11 cellular contexts compared by ENCODE assay signal in genomic region chr1:215081566-215082531, GRCh38. TPM values are rescaled to one million over a fixed set of nuclear protein-coding genes. Genes with fewer than 3 reads are reported as not detected.
DNase-seq lines count a peak whose midpoint lies in the region; ATAC-seq, FAIRE-seq and TF ChIP-seq lines count a peak whose summit lies in the region.
"Had no signal": no experiment of that assay in that cellular context is flagged by ENCODE, and none has a peak within 500 bp of the region (broad histone marks: within the 10 kb centered on the region; RNA-seq: fewer than 3 reads in every experiment).

No MANE protein-coding gene starts in this region.

- peaks cover 18% of the 10 kb centered on the region for H3K23me2 ChIP-seq in H9 (ENCODE audit: insufficient read length, low read depth, low read length, poor library complexity, severe bottlenecking)

- peak overlapping the region; percentile 64 for H3K4me3 ChIP-seq in astrocyte (ENCODE audit: insufficient read depth, low read depth, low read length)
- H3K4me3 ChIP-seq in iPS DF 6.9 (ENCODE audit: low read length): peak overlapping the region; percentile 82; the same call in 1 of the 2 replicates
- H3K4me3 ChIP-seq in gastrocnemius medialis: peak overlapping the region; percentile 36 to 53 (median 43)
- no peak overlapping the region for H3K4me3 ChIP-seq in MM.1S (ENCODE audit: low read length)

- H3K4me2 ChIP-seq in H9 (ENCODE audit: insufficient read depth, insufficient read length, low read length) (peak overlapping the region; percentile 77), astrocyte (ENCODE audit: low read length) (peak overlapping the region; percentile 98), MM.1S (ENCODE audit: low read depth, low read length) (no peak overlapping the region)

- ATAC-seq in gastrocnemius medialis (no peak), GM21717 (IDR thresholded peaks at IDR 0.05; ENCODE audit: unreplicated experiment) (no peak), GM21515 (IDR thresholded peaks at IDR 0.05; ENCODE audit: unreplicated experiment) (no peak)

- no peaks in the 10 kb centered on the region for H3F3A ChIP-seq in MM.1S (ENCODE audit: insufficient read depth, low read length)

- H3K27ac ChIP-seq in H9 (ENCODE audit: insufficient read length, low read depth, low read length) (no peak overlapping the region), astrocyte (ENCODE audit: low read depth, low read length) (no peak overlapping the region), iPS DF 6.9 (ENCODE audit: low read length) (no peak overlapping the region), gastrocnemius medialis (no peak overlapping the region), MM.1S (ENCODE audit: low read length) (no peak overlapping the region)

- no peaks in the 10 kb centered on the region for H3K79me1 ChIP-seq in H9 (ENCODE audit: insufficient read depth, low read depth, low read length, poor library complexity, severe bottlenecking)

- H3K18ac ChIP-seq in H9 (ENCODE audit: insufficient read length, low read depth, low read length): no peak overlapping the region

- H3K4me3 Mint-ChIP-seq in H9: peak overlapping the region; percentile 71 to 89
- peak overlapping the region; percentile 82 for H3K4me3 Mint-ChIP-seq in astrocyte (ENCODE audit: unreplicated experiment)

- no peak overlapping the region for H2AK5ac ChIP-seq in H9 (ENCODE audit: insufficient read length, low read length)

- H2BK12ac ChIP-seq in H9 (ENCODE audit: insufficient read length, low read depth, low read length): no peak overlapping the region

- H3K27me3 Mint-ChIP-seq in H9 (ENCODE audit: low read depth) (peaks cover 96% of the 10 kb centered on the region), astrocyte (ENCODE audit: low read depth, unreplicated experiment) (peaks cover 68% of the 10 kb centered on the region)

- H3K9me3 Mint-ChIP-seq in H9: no peaks in the 10 kb centered on the region; a peak in 1 of 5 replicates
- H3K9me3 Mint-ChIP-seq in astrocyte (ENCODE audit: unreplicated experiment): peaks cover 3% of the 10 kb centered on the region

- H3K36me3 Mint-ChIP-seq in H9 (ENCODE audit: insufficient read depth in 1 of 3, low read depth in 3 of 3) (no peaks in the 10 kb centered on the region), astrocyte (ENCODE audit: low read depth, unreplicated experiment) (peaks cover 2% of the 10 kb centered on the region)

- no peak overlapping the region; the same call in 1 of the 2 replicates for H3K14ac ChIP-seq in H9 (ENCODE audit: insufficient read depth, low read length)

- H3K9me2 ChIP-seq in MM.1S (replicated peaks; ENCODE audit: insufficient read depth, low read length): no peaks in the 10 kb centered on the region

- no peak overlapping the region for H2BK20ac ChIP-seq in H9 (ENCODE audit: low read depth, low read length, poor library complexity, severe bottlenecking)

- H3K4ac ChIP-seq in H9 (ENCODE audit: low read depth, low read length): no peak overlapping the region

- no peak for TF ChIP-seq CTCF in H9 (conservative IDR thresholded peaks at IDR 0.05)
- no peak for TF ChIP-seq CTCF in astrocyte (IDR thresholded peaks at IDR 0.05; ENCODE audit: insufficient read depth, low read depth, low read length)
- no peak for TF ChIP-seq CTCF in gastrocnemius medialis (IDR thresholded peaks at IDR 0.05 in 4 of 5, conservative IDR thresholded peaks at IDR 0.05 in 1 of 5)
- TF ChIP-seq CTCF in MM.1S (IDR thresholded peaks at IDR 0.05; ENCODE audit: low read length): no peak

- TF ChIP-seq POLR2A in gastrocnemius medialis (IDR thresholded peaks at IDR 0.05): no peak

- no peaks in the 10 kb centered on the region for H3K36me3 ChIP-seq in astrocyte (ENCODE audit: insufficient read depth, low read length)
- no peaks in the 10 kb centered on the region for H3K36me3 ChIP-seq in iPS DF 6.9 (ENCODE audit: control insufficient read depth, insufficient read depth, low read length)
- no peaks in the 10 kb centered on the region for H3K36me3 ChIP-seq in gastrocnemius medialis
- no peaks in the 10 kb centered on the region for H3K36me3 ChIP-seq in MM.1S (replicated peaks; ENCODE audit: insufficient read depth, low read length)

- H3K27ac Mint-ChIP-seq in H9 (no peak overlapping the region), astrocyte (ENCODE audit: unreplicated experiment) (no peak overlapping the region)

- H4K5ac ChIP-seq in H9 (ENCODE audit: insufficient read length, low read depth, low read length): no peak overlapping the region

- WGBS in H9 (ENCODE audit: extremely low coverage, insufficient read length, low lambda C conversion rate): no CpG with 5 or more reads among the region's 46 CpGs
- WGBS in iPS DF 6.9 (ENCODE audit: insufficient coverage, insufficient read length): no CpG with 5 or more reads among the region's 46 CpGs

- H3K4me1 Mint-ChIP-seq in H9: peaks cover 15 to 22% of the 10 kb centered on the region in 2 experiments
- H3K4me1 Mint-ChIP-seq in astrocyte (ENCODE audit: low read depth, unreplicated experiment): no peaks in the 10 kb centered on the region

- no peaks in the 10 kb centered on the region for H3K4me1 ChIP-seq in H9 (ENCODE audit: insufficient read depth, low read length)
- H3K4me1 ChIP-seq in astrocyte (ENCODE audit: insufficient read depth, low read length): peaks cover 9% of the 10 kb centered on the region
- H3K4me1 ChIP-seq in iPS DF 6.9 (ENCODE audit: control insufficient read depth, insufficient read depth, low read length): peaks cover 3% of the 10 kb centered on the region; the same call in 1 of the 2 replicates
- H3K4me1 ChIP-seq in gastrocnemius medialis: peaks cover 0 to 3% of the 10 kb centered on the region in 2 donors
- no peaks in the 10 kb centered on the region for H3K4me1 ChIP-seq in MM.1S (ENCODE audit: low read length)

- no peak overlapping the region for H2BK5ac ChIP-seq in H9 (ENCODE audit: insufficient read length, low read length)

- H3T11ph ChIP-seq in H9 (ENCODE audit: low read length): no peak overlapping the region

- no peak overlapping the region for H2AFZ ChIP-seq in H9 (ENCODE audit: low read length)
- peak overlapping the region; percentile 86 for H2AFZ ChIP-seq in astrocyte (ENCODE audit: low read depth, low read length)
- H2AFZ ChIP-seq in MM.1S (ENCODE audit: low read length): no peak overlapping the region

- H4K20me1 ChIP-seq in H9 (ENCODE audit: control insufficient read depth, insufficient read depth, insufficient read length) (peaks cover 3% of the 10 kb centered on the region), astrocyte (ENCODE audit: insufficient read depth, low read length) (no peaks in the 10 kb centered on the region), MM.1S (ENCODE audit: insufficient read depth, low read length) (no peaks in the 10 kb centered on the region)

- no peak overlapping the region for H4K8ac ChIP-seq in H9 (replicated peaks; ENCODE audit: insufficient read length, low read depth, low read length)

- intact Hi-C loops in gastrocnemius medialis (cut with DNase I; ENCODE audit: low total_unique reads): no loop called here

- H3K9me3 ChIP-seq in H9 (ENCODE audit: control insufficient read depth, low read depth, low read length): no peaks in the 10 kb centered on the region
- H3K9me3 ChIP-seq in astrocyte (ENCODE audit: insufficient read depth, low read depth, low read length): no peaks in the 10 kb centered on the region
- H3K9me3 ChIP-seq in iPS DF 6.9 (ENCODE audit: control insufficient read depth, insufficient read depth, low read length): no peaks in the 10 kb centered on the region
- H3K9me3 ChIP-seq in gastrocnemius medialis: no peaks in the 10 kb centered on the region
- no peaks in the 10 kb centered on the region for H3K9me3 ChIP-seq in MM.1S (replicated peaks; ENCODE audit: insufficient read depth, low read length)

- no peak overlapping the region for H3K56ac ChIP-seq in H9 (ENCODE audit: insufficient read length, low read depth, low read length)

- H2BK15ac ChIP-seq in H9 (ENCODE audit: low read depth, low read length): no peak overlapping the region

- in situ Hi-C loops in gastrocnemius medialis (cut with MboI; ENCODE audit: low sequenced_read_pairs in 4 of 4): no loop called here

- no peak overlapping the region for H2BK120ac ChIP-seq in H9 (ENCODE audit: low read depth, low read length, poor library complexity, severe bottlenecking)

- H3K27me3 ChIP-seq in H9 (ENCODE audit: insufficient read depth, low read length) (peaks cover 45% of the 10 kb centered on the region), astrocyte (ENCODE audit: insufficient read depth, low read length) (no peaks in the 10 kb centered on the region), iPS DF 6.9 (ENCODE audit: control insufficient read depth, insufficient read depth, low read length) (peaks cover 43% of the 10 kb centered on the region), gastrocnemius medialis (peaks cover 26 to 32% (median 28%) of the 10 kb centered on the region in 3 donors), MM.1S (replicated peaks; ENCODE audit: insufficient read depth, low read length) (no peaks in the 10 kb centered on the region)

- H3K79me2 ChIP-seq in H9 (ENCODE audit: insufficient read depth, low read length) (no peaks in the 10 kb centered on the region), astrocyte (ENCODE audit: insufficient read depth, low read length) (no peaks in the 10 kb centered on the region), MM.1S (ENCODE audit: low read length) (no peaks in the 10 kb centered on the region)

- H3K9ac ChIP-seq in H9 (ENCODE audit: extremely low read depth, insufficient read length, low read length) (no peak overlapping the region), astrocyte (ENCODE audit: low read length) (peak overlapping the region; percentile 74), MM.1S (ENCODE audit: low read length) (no peak overlapping the region)

- no peak overlapping the region for H4K91ac ChIP-seq in H9 (ENCODE audit: insufficient read length, low read depth, low read length)

- no peak for FAIRE-seq in astrocyte (lab: Jason Lieb, UNC)
- FAIRE-seq: G401.6, GM19239, RCC 7860 had no signal

- DNase-seq in H9 (peak; percentile 37), astrocyte (ENCODE audit: low read depth) (no peak), iPS DF 6.9 (ENCODE audit: low read depth, low spot score) (no peak), gastrocnemius medialis (no peak), MM.1S (no peak), A172 (ENCODE audit: low spot score) (no peak)

- no peak overlapping the region for H3K23ac ChIP-seq in H9 (ENCODE audit: insufficient read length, low read depth, low read length)

RNA-seq across cellular contexts. Expression of gene KCNK2, which starts 0.7 kb away (rescaled TPM):
- 0.37 and 0.44 TPM in 2 replicates for total RNA-seq in H9 (2021)
- total RNA-seq in astrocyte: 0.16 TPM in 1 of 2 replicates, not detected in the other
- total RNA-seq in gastrocnemius medialis: 1 to 10 TPM in 2 of 4 donors, under 1 TPM in 2; 0.56 to 2.4 (median 0.97) TPM
- total RNA-seq in A172 (2014; rRNA removed; shearing (Covaris generic)): 0.05 and 0.29 TPM in 2 replicates
